Comparison of ENCODE assay signal across 11 cellular contexts in genomic region chr2:73928995-73929394, GRCh38. TPM values are rescaled to one million over a fixed set of nuclear protein-coding genes. Genes with fewer than 3 reads are reported as not detected.
DNase-seq lines count a peak whose midpoint lies in the region; ATAC-seq and TF ChIP-seq lines count a peak whose summit lies in the region.
"Had no signal": no experiment of that assay in that cellular context is flagged by ENCODE, and none has a peak within 500 bp of the region (broad histone marks: within the 10 kb centered on the region; RNA-seq: fewer than 3 reads in every experiment).

No MANE protein-coding gene starts in this region.

- intact Hi-C loops in activated CD8-positive, alpha-beta T cell treated with anti-CD3 and anti-CD28 coated beads for 36 hours (cut with micrococcal nuclease): loop anchor here (5.0 kb wide), 1 partner anchor 48 kb away; no protein-coding TSS in a partner anchor

- peaks cover 46% of the 10 kb centered on the region for H3K36me3 Mint-ChIP-seq in activated CD8-positive, alpha-beta T cell treated with anti-CD3 and anti-CD28 coated beads for 36 hours (ENCODE audit: low read depth)

- H3K27ac ChIP-seq in BLaER1 treated with 17β-estradiol and CSF1 and Interleukin-3, amounts not matched to agents 10 nM and 100 nM: peak overlapping the region in 5 of 11 experiments; percentile 1 to 98 (median 97); a peak in 2 of 22 replicates
- peak overlapping the region; percentile 18 to 54 for H3K27ac ChIP-seq in mucosa of rectum (ENCODE audit: low read depth in 2 of 2, low read length in 2 of 2)

- H3K9me3 ChIP-seq in BLaER1 treated with 17β-estradiol and CSF1 and Interleukin-3, amounts not matched to agents 10 nM and 100 nM (replicated peaks in 1 of 11): peaks cover 0 to 13% (median 0%) of the 10 kb centered on the region in 11 experiments; a peak in 7 of 22 replicates
- no peaks in the 10 kb centered on the region for H3K9me3 ChIP-seq in mucosa of rectum (ENCODE audit: control insufficient read depth in 2 of 2, low read length in 2 of 2)

- H3K27me3 Mint-ChIP-seq in activated CD8-positive, alpha-beta T cell treated with anti-CD3 and anti-CD28 coated beads for 36 hours: no peaks in the 10 kb centered on the region

- peak overlapping the region in 1 of 11 experiments; percentile 7; a peak in 1 of 22 replicates for H3K9ac ChIP-seq in BLaER1 treated with 17β-estradiol and CSF1 and Interleukin-3, amounts not matched to agents 10 nM and 100 nM
- no peak overlapping the region for H3K9ac ChIP-seq in mucosa of rectum (ENCODE audit: low read depth in 1 of 2, low read length in 2 of 2)

- H3K4me1 Mint-ChIP-seq in activated CD8-positive, alpha-beta T cell treated with anti-CD3 and anti-CD28 coated beads for 36 hours (ENCODE audit: low read depth): peaks cover 68% of the 10 kb centered on the region

- H3K4me3 ChIP-seq in BLaER1 treated with 17β-estradiol and CSF1 and Interleukin-3, amounts not matched to agents 10 nM and 100 nM: peak overlapping the region in 6 of 10 experiments; percentile 3 to 81 (median 18); a peak in 4 of 20 replicates
- H3K4me3 ChIP-seq in GM12865 (ENCODE audit: low read depth, low read length) (peak overlapping the region; percentile 9; the same call in 1 of the 2 replicates), mucosa of rectum (ENCODE audit: low read length in 2 of 2) (peak overlapping the region in 1 of 2 donors; percentile 13)

- no peaks in the 10 kb centered on the region for H3K9me3 Mint-ChIP-seq in activated CD8-positive, alpha-beta T cell treated with anti-CD3 and anti-CD28 coated beads for 36 hours

- peak overlapping the region; percentile 75 to 94 (median 85) for H3K4me2 ChIP-seq in BLaER1 treated with 17β-estradiol and CSF1 and Interleukin-3, amounts not matched to agents 10 nM and 100 nM

- H3K27ac Mint-ChIP-seq in activated CD8-positive, alpha-beta T cell treated with anti-CD3 and anti-CD28 coated beads for 36 hours: peak overlapping the region; percentile 87

- peaks cover 15 to 47% (median 37%) of the 10 kb centered on the region in 11 experiments for H3K36me3 ChIP-seq in BLaER1 treated with 17β-estradiol and CSF1 and Interleukin-3, amounts not matched to agents 10 nM and 100 nM
- peaks cover 8 to 18% of the 10 kb centered on the region in 2 donors for H3K36me3 ChIP-seq in mucosa of rectum (ENCODE audit: control insufficient read depth in 2 of 2, insufficient read depth in 2 of 2, low read length in 2 of 2)

- POLR2A ChIA-PET in activated CD8-positive, alpha-beta T cell treated with anti-CD3 and anti-CD28 coated beads for 36 hours (lab: Charles Lee): interaction anchor here (1.3 to 1.4 kb wide), 2 partner anchors 10 to 57 kb away, joined by 4 to 5 read pairs; no protein-coding TSS in a partner anchor

- ATAC-seq in activated CD8-positive, alpha-beta T cell treated with anti-CD3 and anti-CD28 coated beads for 36 hours: no peak
- ATAC-seq in HG03025 (IDR thresholded peaks at IDR 0.05; ENCODE audit: low FRiP score, unreplicated experiment): no peak
- ATAC-seq in GM19397 (IDR thresholded peaks at IDR 0.05; ENCODE audit: unreplicated experiment): no peak

- TF ChIP-seq CTCF in GM12865 (IDR thresholded peaks at IDR 0.05; ENCODE audit: insufficient read depth, low read depth, low read length, missing control alignments): no peak
- TF ChIP-seq CTCF in activated CD8-positive, alpha-beta T cell treated with anti-CD3 and anti-CD28 coated beads for 36 hours (IDR thresholded peaks at IDR 0.05): no peak

- no peak for DNase-seq in GM12865 (ENCODE audit: low read depth)
- no peak for DNase-seq in activated CD8-positive, alpha-beta T cell treated with anti-CD3 and anti-CD28 coated beads for 36 hours
- DNase-seq in globus pallidus (ENCODE audit: low spot score): no peak
- no peak for DNase-seq in activated CD8-positive, alpha-beta memory T cell treated with anti-CD3 and anti-CD28 coated beads for 24 hours
- DNase-seq: COR-L47, occipital lobe, OCI-M1 had no signal

- CTCF ChIA-PET in activated CD8-positive, alpha-beta T cell treated with anti-CD3 and anti-CD28 coated beads for 36 hours (lab: Charles Lee): interaction anchor here (1.2 to 3.0 kb wide), 2 partner anchors 37 to 59 kb away, joined by 3 to 9 read pairs; no protein-coding TSS in a partner anchor

- H3K4me3 Mint-ChIP-seq in activated CD8-positive, alpha-beta T cell treated with anti-CD3 and anti-CD28 coated beads for 36 hours: peak overlapping the region; percentile 93

- H3K27me3 ChIP-seq in BLaER1 treated with 17β-estradiol and CSF1 and Interleukin-3, amounts not matched to agents 10 nM and 100 nM: no peaks in the 10 kb centered on the region
- H3K27me3 ChIP-seq in mucosa of rectum (ENCODE audit: control insufficient read depth in 2 of 2, insufficient read depth in 2 of 2, low read length in 2 of 2): no peaks in the 10 kb centered on the region

- H3K4me1 ChIP-seq in BLaER1 treated with 17β-estradiol and CSF1 and Interleukin-3, amounts not matched to agents 10 nM and 100 nM: peaks cover 34 to 85% (median 52%) of the 10 kb centered on the region in 10 experiments
- peaks cover 31 to 32% of the 10 kb centered on the region in 2 donors for H3K4me1 ChIP-seq in mucosa of rectum (ENCODE audit: control insufficient read depth in 2 of 2, insufficient read depth in 2 of 2, low read length in 2 of 2)

- peaks cover 27 to 53% (median 45%) of the 10 kb centered on the region in 11 experiments for H4K20me1 ChIP-seq in BLaER1 treated with 17β-estradiol and CSF1 and Interleukin-3, amounts not matched to agents 10 nM and 100 nM

RNA-seq across cellular contexts. Expression of gene DGUOK, which starts 2.3 kb away (rescaled TPM):
- total RNA-seq in activated CD8-positive, alpha-beta T cell treated with anti-CD3 and anti-CD28 coated beads for 36 hours: 100 to 1,000 TPM in 1 of 2 experiments, 10 to 100 TPM in 1; 96.4 to 103 TPM

RNA-seq across cellular contexts. Expression of gene ACTG2, which starts 36.2 kb away (rescaled TPM):
- under 1 TPM; 0.11 to 0.27 TPM for total RNA-seq in activated CD8-positive, alpha-beta T cell treated with anti-CD3 and anti-CD28 coated beads for 36 hours

RNA-seq across cellular contexts. Expression of gene TET3, which starts 55.7 kb away (rescaled TPM):
- total RNA-seq in activated CD8-positive, alpha-beta T cell treated with anti-CD3 and anti-CD28 coated beads for 36 hours: 10 to 100 TPM; 15.5 to 16.4 TPM
